8 cellular contexts compared by ENCODE assay signal in the genomic region with DNA sequence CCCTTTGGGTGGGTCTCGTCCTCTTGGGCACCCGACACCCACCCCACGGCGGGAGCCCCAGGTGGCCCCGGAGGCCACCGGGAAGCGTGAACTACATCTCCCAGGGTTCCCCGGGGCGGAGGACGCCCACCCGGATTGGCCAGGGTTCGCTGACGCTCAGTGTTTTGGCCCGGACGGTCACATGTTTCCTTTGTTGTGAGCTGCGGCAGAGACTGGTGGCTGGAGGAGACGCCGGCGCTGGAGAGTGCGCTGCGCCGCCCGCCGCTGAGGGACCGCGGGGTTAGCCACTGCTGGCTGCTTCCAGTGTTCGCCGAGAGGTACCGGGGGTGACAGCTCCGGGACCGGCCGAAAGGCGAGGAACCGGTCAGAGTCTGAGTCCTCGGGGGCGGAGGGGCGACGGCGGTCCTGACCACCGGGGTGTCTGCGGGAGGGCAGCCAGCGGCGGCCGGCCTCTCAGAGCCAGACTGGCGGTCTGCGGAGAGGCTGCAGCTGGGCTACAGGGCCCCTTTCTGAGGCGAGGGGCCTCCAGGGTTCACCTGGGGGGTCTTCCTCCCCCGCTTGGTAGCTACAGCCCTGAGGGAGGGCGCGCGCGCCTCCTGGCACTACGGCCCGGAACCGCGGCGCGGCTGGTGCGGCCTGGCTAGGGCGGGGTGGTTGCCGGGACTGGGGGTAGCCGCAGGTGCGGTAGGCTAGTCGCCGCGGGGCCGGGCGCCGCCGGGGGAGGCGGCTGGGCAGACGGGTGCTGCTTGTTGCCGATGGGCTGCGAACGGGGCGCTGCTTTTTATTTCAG.
DNase-seq lines count a peak whose midpoint lies in the region; ATAC-seq and TF ChIP-seq lines count a peak whose summit lies in the region.

A gene with protein sequence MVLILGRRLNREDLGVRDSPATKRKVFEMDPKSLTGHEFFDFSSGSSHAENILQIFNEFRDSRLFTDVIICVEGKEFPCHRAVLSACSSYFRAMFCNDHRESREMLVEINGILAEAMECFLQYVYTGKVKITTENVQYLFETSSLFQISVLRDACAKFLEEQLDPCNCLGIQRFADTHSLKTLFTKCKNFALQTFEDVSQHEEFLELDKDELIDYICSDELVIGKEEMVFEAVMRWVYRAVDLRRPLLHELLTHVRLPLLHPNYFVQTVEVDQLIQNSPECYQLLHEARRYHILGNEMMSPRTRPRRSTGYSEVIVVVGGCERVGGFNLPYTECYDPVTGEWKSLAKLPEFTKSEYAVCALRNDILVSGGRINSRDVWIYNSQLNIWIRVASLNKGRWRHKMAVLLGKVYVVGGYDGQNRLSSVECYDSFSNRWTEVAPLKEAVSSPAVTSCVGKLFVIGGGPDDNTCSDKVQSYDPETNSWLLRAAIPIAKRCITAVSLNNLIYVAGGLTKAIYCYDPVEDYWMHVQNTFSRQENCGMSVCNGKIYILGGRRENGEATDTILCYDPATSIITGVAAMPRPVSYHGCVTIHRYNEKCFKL (plus strand): TSS at position 193 of the 790 bp plus-strand sequence. CDS start 14,734 bp downstream, outside the sequence.

- DNase-seq in AML-193 (lab: John Stamatoyannopoulos, UW): peak; percentile 93 to 94
- DNase-seq in NCI-H510A (lab: John Stamatoyannopoulos, UW): peak; percentile 87
- peak; percentile 80 to 86 for DNase-seq in activated CD4-positive, alpha-beta T cell treated with anti-CD3 and anti-CD28 coated beads for 24 hours (ENCODE audit: low read depth in 2 of 2)
- DNase-seq in choroid plexus epithelial cell (ENCODE audit: low read depth): peak; percentile 97
- DNase-seq in kidney glomerular epithelial cell (lab: John Stamatoyannopoulos, UW): peak; percentile 85
- peak; percentile 64 to 77 for DNase-seq in stimulated activated CD4-positive, alpha-beta T cell treated with anti-CD3 and anti-CD28 coated beads, Interleukin-1b, Interleukin-23, amount 100 ng/mL, for 1 hour (ENCODE audit: low read depth in 2 of 2)

- peak within 1 kb of the TSS; percentile 96 for H3K4me3 ChIP-seq in choroid plexus epithelial cell (ENCODE audit: low read depth, low read length)

- TF ChIP-seq CTCF in choroid plexus epithelial cell (conservative IDR thresholded peaks at IDR 0.05; ENCODE audit: low read depth, low read length): no peak

- TF ChIP-seq POLR2A in GM19193 (IDR thresholded peaks at IDR 0.05; ENCODE audit: extremely low read depth, insufficient read depth, insufficient read length): peak; percentile 42

- ATAC-seq in HG03439 (IDR thresholded peaks at IDR 0.05; ENCODE audit: unreplicated experiment): peak; percentile 76

Comparison
In these comparisons a context has a peak if more than half of its experiments do, and no peak if none do; other contexts are left out.
1. Peak in every context shown above with its lines: DNase-seq, ATAC-seq and H3K4me3 ChIP-seq.